ENCODE assay signal across 8 cellular contexts in the genomic region with DNA sequence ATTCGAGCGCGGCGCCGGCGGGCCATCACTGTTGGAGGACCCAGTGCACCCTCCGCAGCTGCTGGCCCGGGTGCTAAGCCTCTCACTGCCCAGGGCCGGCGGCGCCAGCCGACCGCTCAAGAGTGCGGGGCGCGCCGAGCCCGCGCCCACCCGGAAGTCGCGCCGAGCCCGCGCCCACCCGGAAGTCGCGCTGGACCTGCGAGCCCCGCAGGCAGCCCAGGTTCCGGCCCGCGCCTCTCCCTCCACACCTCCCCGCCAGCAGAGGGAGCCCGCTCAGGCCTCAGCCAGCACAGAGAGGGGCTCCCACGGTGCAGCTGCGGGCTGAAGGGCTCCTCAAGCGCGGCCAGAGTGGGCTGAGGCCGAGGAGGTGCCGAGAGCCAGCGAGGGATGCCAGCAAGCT.
DNase-seq lines count a peak whose midpoint lies in the region; ATAC-seq and TF ChIP-seq lines count a peak whose summit lies in the region.
"Not testable (repeated sequence)": the region's sequence is repeated elsewhere in the genome, so short reads cannot be mapped to it uniquely, and the experiment has no call there.

No MANE protein-coding gene starts in this region.

- H3K27ac ChIP-seq in WERI-Rb-1: not testable (repeated sequence)

- H3K4me3 Mint-ChIP-seq in activated naive CD4-positive, alpha-beta T cell treated with anti-CD3 and anti-CD28 coated beads, Interleukin-2, amount 10 ng/mL, durations not matched to agents 7 days and 5 days; naive B cell: not testable (repeated sequence)

- in situ Hi-C loops in GM13977 (cut with MboI; ENCODE audit: low pct_unique_long_range_greater_than_20kb, low sequenced_read_pairs, unreplicated experiment): not testable (repeated sequence)

- CTCF ChIA-PET in activated naive CD4-positive, alpha-beta T cell treated with anti-CD3 and anti-CD28 coated beads, Interleukin-2, amount 10 ng/mL, durations not matched to agents 7 days and 5 days (lab: Charles Lee): not testable (repeated sequence)

- not testable (repeated sequence) for H3K9me3 ChIP-seq in WERI-Rb-1 (ENCODE audit: severe bottlenecking)

- H3K4me1 Mint-ChIP-seq in activated naive CD4-positive, alpha-beta T cell treated with anti-CD3 and anti-CD28 coated beads, Interleukin-2, amount 10 ng/mL, durations not matched to agents 7 days and 5 days; naive B cell: not testable (repeated sequence)

- not testable (repeated sequence) for ATAC-seq in Right ventricle myocardium inferior; naive B cell (ENCODE audit: low read depth in 2 of 2)

- not testable (repeated sequence) for H3K36me3 ChIP-seq in WERI-Rb-1

- peak; percentile 19 for TF ChIP-seq CTCF in GM13977 (IDR thresholded peaks at IDR 0.05; ENCODE audit: extremely low read depth, insufficient read depth, missing control alignments)
- TF ChIP-seq CTCF in WERI-Rb-1 (IDR thresholded peaks at IDR 0.05; ENCODE audit: low read depth, low read length): not testable (repeated sequence)

- H3K9me3 Mint-ChIP-seq in activated naive CD4-positive, alpha-beta T cell treated with anti-CD3 and anti-CD28 coated beads, Interleukin-2, amount 10 ng/mL, durations not matched to agents 7 days and 5 days; naive B cell: not testable (repeated sequence)

- not testable (repeated sequence) for H3K27ac Mint-ChIP-seq in activated naive CD4-positive, alpha-beta T cell treated with anti-CD3 and anti-CD28 coated beads, Interleukin-2, amount 10 ng/mL, durations not matched to agents 7 days and 5 days; naive B cell

- not testable (repeated sequence) for H3K36me3 Mint-ChIP-seq in activated naive CD4-positive, alpha-beta T cell treated with anti-CD3 and anti-CD28 coated beads, Interleukin-2, amount 10 ng/mL, durations not matched to agents 7 days and 5 days; naive B cell

- intact Hi-C loops in Right ventricle myocardium inferior (cut with DNase I): not testable (repeated sequence)

- not testable (repeated sequence) for DNase-seq in GM13977 (ENCODE audit: low spot score)
- DNase-seq in WERI-Rb-1 (peak; percentile 18), activated T-cell treated with anti-CD3 and anti-CD28 coated beads for 24 hours (ENCODE audit: low read depth) (peak; percentile 21), Right ventricle myocardium inferior (ENCODE audit: missing footprints) (peak; percentile 70), naive B cell (peak; percentile 0)
- DNase-seq in activated naive CD4-positive, alpha-beta T cell treated with anti-CD3 and anti-CD28 coated beads, Interleukin-2, amount 10 ng/mL, durations not matched to agents 7 days and 5 days: peak; percentile 62
- DNase-seq in stimulated activated CD4-positive, alpha-beta T cell treated with anti-CD3 and anti-CD28 coated beads, Interleukin-12 subunit alpha, Interleukin-12 subunit beta, amount 100 ng/mL, for 24 hours (ENCODE audit: low read depth in 2 of 2): peak; percentile 0 to 13
- peak; percentile 46 for DNase-seq in stimulated activated CD8-positive, alpha-beta memory T cell treated with anti-CD3 and anti-CD28 coated beads, Interleukin-4, amount 100 ng/mL, for 48 hours

- not testable (repeated sequence) for H3K27me3 ChIP-seq in WERI-Rb-1 (ENCODE audit: insufficient read depth, low read depth, severe bottlenecking)

- not testable (repeated sequence) for H3K4me3 ChIP-seq in WERI-Rb-1 (ENCODE audit: low read depth, low read length)

- H3K27me3 Mint-ChIP-seq in activated naive CD4-positive, alpha-beta T cell treated with anti-CD3 and anti-CD28 coated beads, Interleukin-2, amount 10 ng/mL, durations not matched to agents 7 days and 5 days; naive B cell: not testable (repeated sequence)
